12 cellular contexts compared by ENCODE assay signal in the genomic region with DNA sequence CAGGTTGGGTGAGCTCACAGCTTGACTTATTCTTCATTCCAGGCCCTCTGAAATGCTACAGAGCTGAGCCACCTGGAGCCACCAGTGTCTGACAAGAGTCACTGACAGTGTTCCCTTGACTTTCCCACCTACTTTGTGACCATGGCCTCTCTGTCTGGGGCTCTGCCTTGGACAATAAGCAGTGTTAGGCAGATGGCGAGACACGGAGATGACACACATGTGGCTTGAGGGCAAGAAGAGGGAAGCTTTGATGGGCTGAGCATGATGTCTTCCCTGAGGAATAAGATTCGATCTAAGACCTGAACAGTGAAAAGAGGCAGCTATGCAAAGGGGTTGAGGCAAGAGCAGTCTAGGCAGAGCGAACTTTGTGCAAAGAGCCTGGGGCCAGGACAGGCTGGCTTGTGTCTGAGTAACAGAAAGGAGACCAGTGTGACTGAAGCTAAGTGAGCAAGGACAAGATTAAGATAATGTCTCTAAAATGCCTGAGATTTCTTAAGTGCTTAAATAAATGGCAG.
"Had no signal": no experiment of that assay in that cellular context is flagged by ENCODE, and none has a peak within 500 bp of the region (broad histone marks: within the 10 kb centered on the region; RNA-seq: fewer than 3 reads in every experiment).

No MANE protein-coding gene starts in this region.

- H3K4me3 ChIP-seq: tibial artery, vagina had no signal

- H3K9me3 ChIP-seq: tibial artery, vagina had no signal

- H3K36me3 ChIP-seq: tibial artery, vagina had no signal

- FAIRE-seq: bronchial epithelial cell had no signal

- H3K27ac ChIP-seq: foreskin keratinocyte, tibial artery, vagina had no signal

- H3K27ac Mint-ChIP-seq: activated CD4-positive, alpha-beta memory T cell treated with anti-CD3 and anti-CD28 coated beads, Interleukin-2, amount 10 ng/mL, durations not matched to agents 7 days and 5 days; activated naive CD8-positive, alpha-beta T cell had no signal

- DNase-seq: activated CD4-positive, alpha-beta memory T cell treated with anti-CD3 and anti-CD28 coated beads, Interleukin-2, amount 10 ng/mL, durations not matched to agents 7 days and 5 days; activated gamma-delta T cell; activated T-cell treated with anti-CD3 and anti-CD28 coated beads, Interleukin-2, amount 50 U/mL, for 48 hours; amygdala; foreskin keratinocyte; mammary epithelial cell; retina; tibial artery had no signal

- H3K4me3 Mint-ChIP-seq: activated CD4-positive, alpha-beta memory T cell treated with anti-CD3 and anti-CD28 coated beads, Interleukin-2, amount 10 ng/mL, durations not matched to agents 7 days and 5 days; activated naive CD8-positive, alpha-beta T cell had no signal

- ATAC-seq: foreskin keratinocyte, left lobe of liver had no signal

- H3K27me3 ChIP-seq: foreskin keratinocyte, tibial artery, vagina had no signal

- H3K4me1 Mint-ChIP-seq: activated CD4-positive, alpha-beta memory T cell treated with anti-CD3 and anti-CD28 coated beads, Interleukin-2, amount 10 ng/mL, durations not matched to agents 7 days and 5 days had no signal

- H3K36me3 Mint-ChIP-seq: activated naive CD8-positive, alpha-beta T cell had no signal

- H3K9me3 Mint-ChIP-seq: activated CD4-positive, alpha-beta memory T cell treated with anti-CD3 and anti-CD28 coated beads, Interleukin-2, amount 10 ng/mL, durations not matched to agents 7 days and 5 days had no signal
